In genomic region chr3:71247221-71247947, GRCh38 we compare ENCODE assay signal across 10 cellular contexts.
DNase-seq lines count a peak whose midpoint lies in the region; ATAC-seq and TF ChIP-seq lines count a peak whose summit lies in the region.
"Had no signal": no experiment of that assay in that cellular context is flagged by ENCODE, and none has a peak within 500 bp of the region (broad histone marks: within the 10 kb centered on the region; RNA-seq: fewer than 3 reads in every experiment).

No MANE protein-coding gene starts in this region.

- DNase-seq in AG08395 (ENCODE audit: low spot score) (peak; percentile 44), HCEC 1CT (peak; percentile 43), iris pigment epithelial cell (ENCODE audit: low read depth) (peak; percentile 67), NCI-H1092 (lab: John Stamatoyannopoulos, UW) (no peak)
- no peak for DNase-seq in stimulated activated CD4-positive, alpha-beta T cell treated with anti-CD3 and anti-CD28 coated beads, Interleukin-4, amount 100 ng/mL, for 1 hour
- DNase-seq: activated naive CD4-positive, alpha-beta T cell treated with anti-CD3 and anti-CD28 coated beads, Interleukin-2, amount 50 U/mL, for 16 hours had no signal

- ATAC-seq in GM21528 (IDR thresholded peaks at IDR 0.05; ENCODE audit: low FRiP score, unreplicated experiment) (no peak), HG03571 (IDR thresholded peaks at IDR 0.05; ENCODE audit: unreplicated experiment) (no peak)

- H3K27ac ChIP-seq in VCaP = peak overlapping the region; percentile 58; the same call in 1 of the 2 replicates
- H3K27ac ChIP-seq: tibial nerve had no signal

- TF ChIP-seq CTCF in VCaP (conservative IDR thresholded peaks at IDR 0.05) = no peak

Comparison
In these comparisons a context has a peak if more than half of its experiments do, and no peak if none do; other contexts are left out.
1. DNase-seq: peak in AG08395 (single experiment), HCEC 1CT (single experiment) and iris pigment epithelial cell (single experiment); none in NCI-H1092 (single experiment) and stimulated activated CD4-positive, alpha-beta T cell treated with anti-CD3 and anti-CD28 coated beads, Interleukin-4, amount 100 ng/mL, for 1 hour (single experiment).